In the genomic region with DNA sequence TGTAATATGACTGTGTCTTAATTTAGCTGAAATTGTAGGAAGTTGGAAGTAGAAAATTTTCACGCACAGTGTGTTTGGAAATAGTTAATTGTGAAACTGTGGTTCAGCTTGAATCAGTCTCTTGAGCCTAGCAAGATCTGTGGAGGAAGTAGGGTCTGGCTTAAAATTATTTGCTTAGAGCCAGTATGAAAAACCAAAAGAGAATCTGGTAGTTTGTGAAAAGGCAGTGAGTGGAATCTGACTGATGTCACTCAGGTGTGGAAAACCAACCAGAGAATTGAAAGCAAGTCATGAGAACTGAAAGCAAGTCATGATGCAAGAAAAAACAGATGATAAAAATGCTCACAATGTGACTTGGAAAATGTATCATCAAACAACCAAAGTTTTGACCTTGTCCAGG, we compare ENCODE assay signal across 10 cellular contexts. TPM values are rescaled to one million over a fixed set of nuclear protein-coding genes. Genes with fewer than 3 reads are reported as not detected.
A peak's percentile ranks its signal among the peaks of the same experiment; 100 is the strongest.
DNase-seq lines count a peak whose midpoint lies in the region; ATAC-seq and TF ChIP-seq lines count a peak whose summit lies in the region.
"Had no signal": no experiment of that assay in that cellular context is flagged by ENCODE, and none has a peak within 500 bp of the region (broad histone marks: within the 10 kb centered on the region; RNA-seq: fewer than 3 reads in every experiment).

No MANE protein-coding gene starts in this region.

- CTCF ChIA-PET in RWPE1 (lab: Yijun Ruan, JAX): interaction anchor here (0.5 to 0.6 kb wide), 2 partner anchors 93 to 625 kb away, joined by 3 to 5 read pairs; no protein-coding TSS in a partner anchor

- no peaks in the 10 kb centered on the region for H3K27me3 ChIP-seq in SJCRH30

- H3K27ac ChIP-seq in SJCRH30 (no peak overlapping the region), RWPE1 (no peak overlapping the region)

- peak; percentile 68 for ATAC-seq in GM18499 (IDR thresholded peaks at IDR 0.05; ENCODE audit: insufficient read depth, unreplicated experiment)
- ATAC-seq in HG03095 (IDR thresholded peaks at IDR 0.05; ENCODE audit: unreplicated experiment): peak; percentile 93

- POLR2A ChIA-PET in RWPE1 (lab: Yijun Ruan, JAX; ENCODE audit: low non-redundant PET): no interaction called here

- no peaks in the 10 kb centered on the region for H3K4me1 ChIP-seq in SJCRH30

- peak; percentile 41 for DNase-seq in GM20000 (ENCODE audit: low spot score)
- DNase-seq in OCI-M1 (lab: John Stamatoyannopoulos, UW): peak; percentile 24
- no peak for DNase-seq in NCI-H446 (lab: John Stamatoyannopoulos, UW)
- DNase-seq in anterior cingulate cortex (lab: John Stamatoyannopoulos, UW): no peak
- no peak for DNase-seq in SJCRH30
- no peak for DNase-seq in RWPE1 (ENCODE audit: low spot score)
- DNase-seq: NCI-H2081 had no signal

- H3K4me3 ChIP-seq in SJCRH30: no peak overlapping the region

- no peaks in the 10 kb centered on the region for H3K9me3 ChIP-seq in SJCRH30 (replicated peaks)

- H3K36me3 ChIP-seq in SJCRH30: no peaks in the 10 kb centered on the region

- TF ChIP-seq CTCF in GM20000 (IDR thresholded peaks at IDR 0.05; ENCODE audit: extremely low read depth, missing control alignments) (no peak), RWPE1 (conservative IDR thresholded peaks at IDR 0.05; ENCODE audit: low read depth) (no peak)

RNA-seq across cellular contexts. Expression of gene LIPJ, which starts 11.5 kb away (rescaled TPM):
- total RNA-seq in SJCRH30 (2014; rRNA removed; shearing (Covaris generic)): not detected in 2 replicates
- total RNA-seq: H4 had no signal

RNA-seq across cellular contexts. Expression of gene RNLS, which starts 14.9 kb away (rescaled TPM):
- total RNA-seq in SJCRH30 (2014; rRNA removed; shearing (Covaris generic)): not detected in 2 replicates

Comparison
In these comparisons a context has a peak if more than half of its experiments do, and no peak if none do; other contexts are left out.
1. DNase-seq: peak in GM20000 (single experiment) and OCI-M1 (single experiment); none in NCI-H446 (0 of 2), anterior cingulate cortex (0 of 58), SJCRH30 (0 of 2) and RWPE1 (single experiment).